Comparison of ENCODE assay signal across 25 cellular contexts in the genomic region with DNA sequence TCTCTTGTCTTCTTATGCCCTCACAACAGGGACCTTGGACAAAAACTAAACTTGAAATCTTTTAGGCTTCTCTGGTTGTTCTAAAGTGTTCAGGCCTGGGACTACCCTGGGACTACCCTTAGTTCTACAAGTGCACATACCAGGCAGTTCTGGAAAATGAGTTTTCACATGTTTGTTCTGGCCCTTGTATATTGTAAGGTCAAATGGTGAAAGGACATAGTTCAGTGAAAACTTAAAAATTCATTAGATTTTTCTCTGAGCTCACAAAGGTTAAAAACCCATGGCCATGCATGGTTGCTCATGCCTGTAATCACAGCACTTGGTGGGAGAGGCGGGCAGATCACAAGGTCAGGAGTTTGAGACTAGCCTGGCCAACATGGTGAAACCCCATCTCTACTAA.
"Had no signal": no experiment of that assay in that cellular context is flagged by ENCODE, and none has a peak within 500 bp of the region (broad histone marks: within the 10 kb centered on the region; RNA-seq: fewer than 3 reads in every experiment).

No MANE protein-coding gene starts in this region.

- DNase-seq: hippocampal formation; lower lobe of right lung; mammary epithelial cell; mesenchymal stem cell; naive B cell; natural killer cell; nephron progenitor cell; occipital lobe; psoas muscle; right lobe of liver; stimulated activated CD4-positive, alpha-beta T cell treated with anti-CD3 and anti-CD28 coated beads, Interleukin-1b, Interleukin-23, amount 100 ng/mL, for 48 hours; stimulated activated CD4-positive, alpha-beta T cell treated with anti-CD3 and anti-CD28 coated beads, Interleukin-2, amount 100 ng/mL, for 48 hours; stimulated activated CD4-positive, alpha-beta T cell treated with anti-CD3 and anti-CD28 coated beads, Interleukin-4, amount 100 ng/mL, for 4 hours; stimulated activated CD8-positive, alpha-beta memory T cell treated with anti-CD3 and anti-CD28 coated beads, Interleukin-4, amount 100 ng/mL, for 48 hours; stimulated activated naive CD4-positive, alpha-beta T cell treated with Interleukin-2 at 50 U/mL for 16 hours; stimulated activated naive CD8-positive, alpha-beta T cell treated with anti-CD3 and anti-CD28 coated beads, Interleukin-15, amount 100 ng/mL, for 72 hours; substantia nigra; testis; thyroid gland; transverse colon; upper lobe of left lung had no signal

- H3K4me3 ChIP-seq: lower lobe of right lung, neural progenitor cell, psoas muscle, right atrium auricular region, right lobe of liver, smooth muscle cell, testis, thyroid gland, transverse colon, upper lobe of left lung, vagina had no signal
